Comparison of ENCODE assay signal across 1 cellular context in the genomic region with DNA sequence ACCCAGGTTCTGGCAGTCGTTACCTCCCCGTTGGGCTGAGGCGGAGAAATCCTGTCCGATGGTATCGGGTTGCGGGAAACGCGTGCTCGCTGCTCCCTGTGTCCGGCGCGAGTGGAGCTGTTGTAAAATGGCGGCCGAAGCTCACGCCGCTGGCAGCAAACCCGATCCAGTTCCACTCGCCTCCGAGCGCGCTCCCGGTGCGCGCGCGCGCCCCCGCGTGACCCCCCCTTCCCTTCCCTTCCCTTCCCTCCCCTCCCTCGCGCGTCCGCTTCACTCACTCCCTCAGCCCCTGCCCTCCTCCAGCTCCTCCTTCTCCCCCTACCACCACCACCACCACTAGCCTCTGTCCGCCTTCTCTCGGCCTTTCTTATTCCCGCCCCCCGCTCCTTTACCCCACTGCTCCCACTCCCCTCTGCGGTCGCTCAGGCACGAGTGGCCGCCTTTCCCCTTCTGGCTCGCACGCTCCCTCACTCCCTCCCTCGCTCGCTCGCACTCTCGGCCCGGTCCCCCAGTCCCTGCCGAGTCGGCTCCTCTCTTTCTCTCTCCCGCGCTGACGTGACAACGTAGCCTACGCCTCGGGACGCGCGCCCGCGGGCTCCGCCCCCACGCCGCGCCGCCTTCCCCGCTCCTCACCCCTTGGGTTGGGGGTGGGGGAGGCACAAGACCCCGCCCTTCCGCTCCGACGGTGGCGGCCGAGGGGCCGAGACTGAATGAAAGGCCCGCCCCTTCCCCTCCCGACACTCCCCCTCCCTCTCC.
A peak's percentile ranks its signal among the peaks of the same experiment; 100 is the strongest.
TF ChIP-seq lines count a peak whose summit lies in the region.

A gene (minus strand): TSS at position 113 of the 756 bp plus-strand sequence. CDS start 1,447 bp downstream, outside the sequence.

TF ChIP-seq in HepG2, 621 proteins besides CTCF, POLR2A, EP300 and RAD21 (continued from another document and continues in another):
- TF ChIP-seq CAMTA2 (CRISPR knock-in tag; IDR thresholded peaks at IDR 0.05; ENCODE audit: borderline replicate concordance) (no peak), ZEB1 (IDR thresholded peaks at IDR 0.05; ENCODE audit: insufficient replicate concordance, low read depth) (peak; percentile 33), ZNF468 (CRISPR knock-in tag; IDR thresholded peaks at IDR 0.05) (0 out of 2 replicates have a peak, but pooled peaks have one; percentile 21), NR2F6 (IDR thresholded peaks at IDR 0.05) (no peak), NR2F6 (CRISPR knock-in tag; IDR thresholded peaks at IDR 0.05) (no peak), ZNF773 (CRISPR knock-in tag; IDR thresholded peaks at IDR 0.05; ENCODE audit: borderline replicate concordance) (peak; percentile 66), YEATS4 (CRISPR knock-in tag; IDR thresholded peaks at IDR 0.05; ENCODE audit: borderline replicate concordance) (peak; percentile 76), ZNF83 (CRISPR knock-in tag; IDR thresholded peaks at IDR 0.05; ENCODE audit: borderline replicate concordance) (no peak), ZNF383 (CRISPR knock-in tag; IDR thresholded peaks at IDR 0.05; ENCODE audit: borderline replicate concordance) (no peak), ZNF333 (CRISPR knock-in tag; IDR thresholded peaks at IDR 0.05; ENCODE audit: borderline replicate concordance) (peak; percentile 76; the same call in 1 of the 2 replicates), ZNF230 (CRISPR knock-in tag; IDR thresholded peaks at IDR 0.05) (no peak), FOXA3 (CRISPR knock-in tag; IDR thresholded peaks at IDR 0.05) (peak; percentile 12; the same call in 1 of the 2 replicates), HNF4A (CRISPR knock-in tag; IDR thresholded peaks at IDR 0.05) (peak; percentile 24; the same call in 1 of the 2 replicates), ZNF746 (CRISPR knock-in tag; IDR thresholded peaks at IDR 0.05) (peak; percentile 93), GATA4 (IDR thresholded peaks at IDR 0.05; ENCODE audit: borderline replicate concordance, low read depth) (no peak), SMAD9 (CRISPR knock-in tag; IDR thresholded peaks at IDR 0.05) (no peak)
- TF ChIP-seq, protein P1, sequence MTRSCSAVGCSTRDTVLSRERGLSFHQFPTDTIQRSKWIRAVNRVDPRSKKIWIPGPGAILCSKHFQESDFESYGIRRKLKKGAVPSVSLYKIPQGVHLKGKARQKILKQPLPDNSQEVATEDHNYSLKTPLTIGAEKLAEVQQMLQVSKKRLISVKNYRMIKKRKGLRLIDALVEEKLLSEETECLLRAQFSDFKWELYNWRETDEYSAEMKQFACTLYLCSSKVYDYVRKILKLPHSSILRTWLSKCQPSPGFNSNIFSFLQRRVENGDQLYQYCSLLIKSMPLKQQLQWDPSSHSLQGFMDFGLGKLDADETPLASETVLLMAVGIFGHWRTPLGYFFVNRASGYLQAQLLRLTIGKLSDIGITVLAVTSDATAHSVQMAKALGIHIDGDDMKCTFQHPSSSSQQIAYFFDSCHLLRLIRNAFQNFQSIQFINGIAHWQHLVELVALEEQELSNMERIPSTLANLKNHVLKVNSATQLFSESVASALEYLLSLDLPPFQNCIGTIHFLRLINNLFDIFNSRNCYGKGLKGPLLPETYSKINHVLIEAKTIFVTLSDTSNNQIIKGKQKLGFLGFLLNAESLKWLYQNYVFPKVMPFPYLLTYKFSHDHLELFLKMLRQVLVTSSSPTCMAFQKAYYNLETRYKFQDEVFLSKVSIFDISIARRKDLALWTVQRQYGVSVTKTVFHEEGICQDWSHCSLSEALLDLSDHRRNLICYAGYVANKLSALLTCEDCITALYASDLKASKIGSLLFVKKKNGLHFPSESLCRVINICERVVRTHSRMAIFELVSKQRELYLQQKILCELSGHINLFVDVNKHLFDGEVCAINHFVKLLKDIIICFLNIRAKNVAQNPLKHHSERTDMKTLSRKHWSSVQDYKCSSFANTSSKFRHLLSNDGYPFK (CRISPR knock-in tag; IDR thresholded peaks at IDR 0.05; ENCODE audit: borderline replicate concordance) = peak; percentile 82; the same call in 1 of the 2 replicates
- TF ChIP-seq, protein P2, sequence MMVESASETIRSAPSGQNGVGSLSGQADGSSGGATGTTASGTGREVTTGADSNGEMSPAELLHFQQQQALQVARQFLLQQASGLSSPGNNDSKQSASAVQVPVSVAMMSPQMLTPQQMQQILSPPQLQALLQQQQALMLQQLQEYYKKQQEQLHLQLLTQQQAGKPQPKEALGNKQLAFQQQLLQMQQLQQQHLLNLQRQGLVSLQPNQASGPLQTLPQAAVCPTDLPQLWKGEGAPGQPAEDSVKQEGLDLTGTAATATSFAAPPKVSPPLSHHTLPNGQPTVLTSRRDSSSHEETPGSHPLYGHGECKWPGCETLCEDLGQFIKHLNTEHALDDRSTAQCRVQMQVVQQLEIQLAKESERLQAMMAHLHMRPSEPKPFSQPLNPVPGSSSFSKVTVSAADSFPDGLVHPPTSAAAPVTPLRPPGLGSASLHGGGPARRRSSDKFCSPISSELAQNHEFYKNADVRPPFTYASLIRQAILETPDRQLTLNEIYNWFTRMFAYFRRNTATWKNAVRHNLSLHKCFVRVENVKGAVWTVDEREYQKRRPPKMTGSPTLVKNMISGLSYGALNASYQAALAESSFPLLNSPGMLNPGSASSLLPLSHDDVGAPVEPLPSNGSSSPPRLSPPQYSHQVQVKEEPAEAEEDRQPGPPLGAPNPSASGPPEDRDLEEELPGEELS (CRISPR knock-in tag; IDR thresholded peaks at IDR 0.05) = 0 out of 2 replicates have a peak, but pooled peaks have one; percentile 36
- TF ChIP-seq, protein P3, sequence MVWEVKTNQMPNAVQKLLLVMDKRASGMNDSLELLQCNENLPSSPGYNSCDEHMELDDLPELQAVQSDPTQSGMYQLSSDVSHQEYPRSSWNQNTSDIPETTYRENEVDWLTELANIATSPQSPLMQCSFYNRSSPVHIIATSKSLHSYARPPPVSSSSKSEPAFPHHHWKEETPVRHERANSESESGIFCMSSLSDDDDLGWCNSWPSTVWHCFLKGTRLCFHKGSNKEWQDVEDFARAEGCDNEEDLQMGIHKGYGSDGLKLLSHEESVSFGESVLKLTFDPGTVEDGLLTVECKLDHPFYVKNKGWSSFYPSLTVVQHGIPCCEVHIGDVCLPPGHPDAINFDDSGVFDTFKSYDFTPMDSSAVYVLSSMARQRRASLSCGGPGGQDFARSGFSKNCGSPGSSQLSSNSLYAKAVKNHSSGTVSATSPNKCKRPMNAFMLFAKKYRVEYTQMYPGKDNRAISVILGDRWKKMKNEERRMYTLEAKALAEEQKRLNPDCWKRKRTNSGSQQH (CRISPR knock-in tag; IDR thresholded peaks at IDR 0.05; ENCODE audit: low read depth) = no peak
- TF ChIP-seq, protein P4, sequence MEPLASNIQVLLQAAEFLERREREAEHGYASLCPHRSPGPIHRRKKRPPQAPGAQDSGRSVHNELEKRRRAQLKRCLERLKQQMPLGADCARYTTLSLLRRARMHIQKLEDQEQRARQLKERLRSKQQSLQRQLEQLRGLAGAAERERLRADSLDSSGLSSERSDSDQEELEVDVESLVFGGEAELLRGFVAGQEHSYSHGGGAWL (CRISPR knock-in tag; IDR thresholded peaks at IDR 0.05) = 0 out of 2 replicates have a peak, but pooled peaks have one; percentile 67
- TF ChIP-seq, protein P5, sequence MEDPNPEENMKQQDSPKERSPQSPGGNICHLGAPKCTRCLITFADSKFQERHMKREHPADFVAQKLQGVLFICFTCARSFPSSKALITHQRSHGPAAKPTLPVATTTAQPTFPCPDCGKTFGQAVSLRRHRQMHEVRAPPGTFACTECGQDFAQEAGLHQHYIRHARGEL (CRISPR knock-in tag; IDR thresholded peaks at IDR 0.05) = 0 out of 2 replicates have a peak, but pooled peaks have one; percentile 26
- TF ChIP-seq, protein P6, sequence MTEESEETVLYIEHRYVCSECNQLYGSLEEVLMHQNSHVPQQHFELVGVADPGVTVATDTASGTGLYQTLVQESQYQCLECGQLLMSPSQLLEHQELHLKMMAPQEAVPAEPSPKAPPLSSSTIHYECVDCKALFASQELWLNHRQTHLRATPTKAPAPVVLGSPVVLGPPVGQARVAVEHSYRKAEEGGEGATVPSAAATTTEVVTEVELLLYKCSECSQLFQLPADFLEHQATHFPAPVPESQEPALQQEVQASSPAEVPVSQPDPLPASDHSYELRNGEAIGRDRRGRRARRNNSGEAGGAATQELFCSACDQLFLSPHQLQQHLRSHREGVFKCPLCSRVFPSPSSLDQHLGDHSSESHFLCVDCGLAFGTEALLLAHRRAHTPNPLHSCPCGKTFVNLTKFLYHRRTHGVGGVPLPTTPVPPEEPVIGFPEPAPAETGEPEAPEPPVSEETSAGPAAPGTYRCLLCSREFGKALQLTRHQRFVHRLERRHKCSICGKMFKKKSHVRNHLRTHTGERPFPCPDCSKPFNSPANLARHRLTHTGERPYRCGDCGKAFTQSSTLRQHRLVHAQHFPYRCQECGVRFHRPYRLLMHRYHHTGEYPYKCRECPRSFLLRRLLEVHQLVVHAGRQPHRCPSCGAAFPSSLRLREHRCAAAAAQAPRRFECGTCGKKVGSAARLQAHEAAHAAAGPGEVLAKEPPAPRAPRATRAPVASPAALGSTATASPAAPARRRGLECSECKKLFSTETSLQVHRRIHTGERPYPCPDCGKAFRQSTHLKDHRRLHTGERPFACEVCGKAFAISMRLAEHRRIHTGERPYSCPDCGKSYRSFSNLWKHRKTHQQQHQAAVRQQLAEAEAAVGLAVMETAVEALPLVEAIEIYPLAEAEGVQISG (CRISPR knock-in tag; IDR thresholded peaks at IDR 0.05) = peak; percentile 57; the same call in 1 of the 2 replicates
- TF ChIP-seq, protein P7, sequence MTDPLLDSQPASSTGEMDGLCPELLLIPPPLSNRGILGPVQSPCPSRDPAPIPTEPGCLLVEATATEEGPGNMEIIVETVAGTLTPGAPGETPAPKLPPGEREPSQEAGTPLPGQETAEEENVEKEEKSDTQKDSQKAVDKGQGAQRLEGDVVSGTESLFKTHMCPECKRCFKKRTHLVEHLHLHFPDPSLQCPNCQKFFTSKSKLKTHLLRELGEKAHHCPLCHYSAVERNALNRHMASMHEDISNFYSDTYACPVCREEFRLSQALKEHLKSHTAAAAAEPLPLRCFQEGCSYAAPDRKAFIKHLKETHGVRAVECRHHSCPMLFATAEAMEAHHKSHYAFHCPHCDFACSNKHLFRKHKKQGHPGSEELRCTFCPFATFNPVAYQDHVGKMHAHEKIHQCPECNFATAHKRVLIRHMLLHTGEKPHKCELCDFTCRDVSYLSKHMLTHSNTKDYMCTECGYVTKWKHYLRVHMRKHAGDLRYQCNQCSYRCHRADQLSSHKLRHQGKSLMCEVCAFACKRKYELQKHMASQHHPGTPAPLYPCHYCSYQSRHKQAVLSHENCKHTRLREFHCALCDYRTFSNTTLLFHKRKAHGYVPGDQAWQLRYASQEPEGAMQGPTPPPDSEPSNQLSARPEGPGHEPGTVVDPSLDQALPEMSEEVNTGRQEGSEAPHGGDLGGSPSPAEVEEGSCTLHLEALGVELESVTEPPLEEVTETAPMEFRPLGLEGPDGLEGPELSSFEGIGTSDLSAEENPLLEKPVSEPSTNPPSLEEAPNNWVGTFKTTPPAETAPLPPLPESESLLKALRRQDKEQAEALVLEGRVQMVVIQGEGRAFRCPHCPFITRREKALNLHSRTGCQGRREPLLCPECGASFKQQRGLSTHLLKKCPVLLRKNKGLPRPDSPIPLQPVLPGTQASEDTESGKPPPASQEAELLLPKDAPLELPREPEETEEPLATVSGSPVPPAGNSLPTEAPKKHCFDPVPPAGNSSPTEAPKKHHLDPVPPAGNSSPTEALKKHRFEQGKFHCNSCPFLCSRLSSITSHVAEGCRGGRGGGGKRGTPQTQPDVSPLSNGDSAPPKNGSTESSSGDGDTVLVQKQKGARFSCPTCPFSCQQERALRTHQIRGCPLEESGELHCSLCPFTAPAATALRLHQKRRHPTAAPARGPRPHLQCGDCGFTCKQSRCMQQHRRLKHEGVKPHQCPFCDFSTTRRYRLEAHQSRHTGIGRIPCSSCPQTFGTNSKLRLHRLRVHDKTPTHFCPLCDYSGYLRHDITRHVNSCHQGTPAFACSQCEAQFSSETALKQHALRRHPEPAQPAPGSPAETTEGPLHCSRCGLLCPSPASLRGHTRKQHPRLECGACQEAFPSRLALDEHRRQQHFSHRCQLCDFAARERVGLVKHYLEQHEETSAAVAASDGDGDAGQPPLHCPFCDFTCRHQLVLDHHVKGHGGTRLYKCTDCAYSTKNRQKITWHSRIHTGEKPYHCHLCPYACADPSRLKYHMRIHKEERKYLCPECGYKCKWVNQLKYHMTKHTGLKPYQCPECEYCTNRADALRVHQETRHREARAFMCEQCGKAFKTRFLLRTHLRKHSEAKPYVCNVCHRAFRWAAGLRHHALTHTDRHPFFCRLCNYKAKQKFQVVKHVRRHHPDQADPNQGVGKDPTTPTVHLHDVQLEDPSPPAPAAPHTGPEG (CRISPR knock-in tag; IDR thresholded peaks at IDR 0.05) = 0 out of 2 replicates have a peak, but pooled peaks have one; percentile 56
- TF ChIP-seq, protein P8, sequence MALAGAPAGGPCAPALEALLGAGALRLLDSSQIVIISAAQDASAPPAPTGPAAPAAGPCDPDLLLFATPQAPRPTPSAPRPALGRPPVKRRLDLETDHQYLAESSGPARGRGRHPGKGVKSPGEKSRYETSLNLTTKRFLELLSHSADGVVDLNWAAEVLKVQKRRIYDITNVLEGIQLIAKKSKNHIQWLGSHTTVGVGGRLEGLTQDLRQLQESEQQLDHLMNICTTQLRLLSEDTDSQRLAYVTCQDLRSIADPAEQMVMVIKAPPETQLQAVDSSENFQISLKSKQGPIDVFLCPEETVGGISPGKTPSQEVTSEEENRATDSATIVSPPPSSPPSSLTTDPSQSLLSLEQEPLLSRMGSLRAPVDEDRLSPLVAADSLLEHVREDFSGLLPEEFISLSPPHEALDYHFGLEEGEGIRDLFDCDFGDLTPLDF (CRISPR knock-in tag; IDR thresholded peaks at IDR 0.05) = no peak
- TF ChIP-seq, protein P9, sequence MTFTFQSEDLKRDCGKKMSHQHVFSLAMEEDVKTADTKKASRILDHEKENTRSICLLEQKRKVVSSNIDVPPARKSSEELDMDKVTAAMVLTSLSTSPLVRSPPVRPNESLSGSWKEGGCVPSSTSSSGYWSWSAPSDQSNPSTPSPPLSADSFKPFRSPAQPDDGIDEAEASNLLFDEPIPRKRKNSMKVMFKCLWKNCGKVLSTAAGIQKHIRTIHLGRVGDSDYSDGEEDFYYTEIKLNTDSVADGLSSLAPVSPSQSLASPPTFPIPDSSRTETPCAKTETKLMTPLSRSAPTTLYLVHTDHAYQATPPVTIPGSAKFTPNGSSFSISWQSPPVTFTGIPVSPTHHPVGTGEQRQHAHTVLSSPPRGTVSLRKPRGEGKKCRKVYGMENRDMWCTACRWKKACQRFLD (CRISPR knock-in tag; IDR thresholded peaks at IDR 0.05; ENCODE audit: borderline replicate concordance) = peak; percentile 12; the same call in 1 of the 2 replicates
- TF ChIP-seq, protein P10, sequence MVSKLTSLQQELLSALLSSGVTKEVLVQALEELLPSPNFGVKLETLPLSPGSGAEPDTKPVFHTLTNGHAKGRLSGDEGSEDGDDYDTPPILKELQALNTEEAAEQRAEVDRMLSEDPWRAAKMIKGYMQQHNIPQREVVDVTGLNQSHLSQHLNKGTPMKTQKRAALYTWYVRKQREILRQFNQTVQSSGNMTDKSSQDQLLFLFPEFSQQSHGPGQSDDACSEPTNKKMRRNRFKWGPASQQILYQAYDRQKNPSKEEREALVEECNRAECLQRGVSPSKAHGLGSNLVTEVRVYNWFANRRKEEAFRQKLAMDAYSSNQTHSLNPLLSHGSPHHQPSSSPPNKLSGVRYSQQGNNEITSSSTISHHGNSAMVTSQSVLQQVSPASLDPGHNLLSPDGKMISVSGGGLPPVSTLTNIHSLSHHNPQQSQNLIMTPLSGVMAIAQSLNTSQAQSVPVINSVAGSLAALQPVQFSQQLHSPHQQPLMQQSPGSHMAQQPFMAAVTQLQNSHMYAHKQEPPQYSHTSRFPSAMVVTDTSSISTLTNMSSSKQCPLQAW (CRISPR knock-in tag; IDR thresholded peaks at IDR 0.05) = peak; percentile 60
